Comparison of ENCODE assay signal across 36 cellular contexts in the genomic region with DNA sequence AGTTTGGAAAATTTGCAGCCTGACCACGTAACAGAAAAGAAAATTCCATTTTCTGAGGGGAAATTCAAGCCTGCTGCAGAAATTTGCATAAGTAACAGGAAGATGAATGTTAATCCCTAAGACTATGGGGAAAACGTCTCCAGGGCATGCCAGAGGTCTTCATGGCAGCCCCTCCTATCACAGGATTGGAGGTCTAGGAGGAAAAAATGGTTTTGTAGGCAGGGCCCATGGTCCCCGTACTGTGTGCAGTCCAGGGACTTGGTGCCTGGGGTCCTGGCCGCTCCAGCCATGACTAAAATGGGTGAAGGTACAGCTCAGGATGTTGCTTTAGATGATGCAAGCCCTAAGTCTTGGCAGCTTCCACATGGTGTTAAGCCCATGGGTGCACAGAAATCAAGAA.
DNase-seq lines count a peak whose midpoint lies in the region; ATAC-seq, FAIRE-seq and TF ChIP-seq lines count a peak whose summit lies in the region.
"Had no signal": no experiment of that assay in that cellular context is flagged by ENCODE, and none has a peak within 500 bp of the region (broad histone marks: within the 10 kb centered on the region; RNA-seq: fewer than 3 reads in every experiment).

No MANE protein-coding gene starts in this region.

- H3K79me2 ChIP-seq in K562 (ENCODE audit: control insufficient read depth, insufficient read depth, low read length): no peaks in the 10 kb centered on the region
- H3K79me2 ChIP-seq in neural progenitor cell (ENCODE audit: low read depth): no peaks in the 10 kb centered on the region

- H3K27me3 Mint-ChIP-seq in neural progenitor cell (ENCODE audit: insufficient read depth, low read depth): no peaks in the 10 kb centered on the region
- H3K27me3 Mint-ChIP-seq: B cell; CD4-positive, alpha-beta memory T cell; CD4-positive, alpha-beta T cell; CD4-positive, CD25-positive, alpha-beta regulatory T cell; CD8-positive, alpha-beta memory T cell had no signal

- H3K4me2 ChIP-seq in A549: no peak overlapping the region
- no peak overlapping the region for H3K4me2 ChIP-seq in K562 (ENCODE audit: insufficient read depth, low read length)
- H3K4me2 ChIP-seq in neural progenitor cell: no peak overlapping the region
- H3K4me2 ChIP-seq: BLaER1 had no signal

- H3K36me3 ChIP-seq in HEK293 (ENCODE audit: control insufficient read depth in 2 of 2, insufficient read depth in 1 of 2, low read length in 2 of 2): no peaks in the 10 kb centered on the region
- H3K36me3 ChIP-seq in K562 (ENCODE audit: control insufficient read depth, insufficient read depth, low read length): no peaks in the 10 kb centered on the region
- no peaks in the 10 kb centered on the region for H3K36me3 ChIP-seq in spleen
- no peaks in the 10 kb centered on the region for H3K36me3 ChIP-seq in neural progenitor cell
- H3K36me3 ChIP-seq: BE2C, BLaER1 had no signal

- TF ChIP-seq POLR2A in A549 (IDR thresholded peaks at IDR 0.05; ENCODE audit: low read length) (no peak), K562 (conservative IDR thresholded peaks at IDR 0.05) (no peak), spleen (IDR thresholded peaks at IDR 0.05) (no peak)

- no peak overlapping the region for H3K4me3 Mint-ChIP-seq in neural progenitor cell
- H3K4me3 Mint-ChIP-seq: B cell; CD14-positive monocyte; CD4-positive, alpha-beta memory T cell; CD4-positive, alpha-beta T cell; CD4-positive, CD25-positive, alpha-beta regulatory T cell; CD8-positive, alpha-beta memory T cell; CD8-positive, alpha-beta T cell had no signal

- WGBS in A549 (ENCODE audit: missing lambda C conversion rate): 65% methylated on average over 4 of the region's 4 CpGs
- 49% methylated on average over 4 of the region's 4 CpGs for WGBS in K562 (ENCODE audit: insufficient coverage, low coverage, missing lambda C conversion rate)
- 64 to 86% (median 78%) methylated on average over 4 of the region's 4 CpGs for WGBS in spleen, 5 donors

- H3K27me3 ChIP-seq in K562 (ENCODE audit: control insufficient read depth in 2 of 2, insufficient read depth in 2 of 2, low read length in 2 of 2) (no peaks in the 10 kb centered on the region), spleen (replicated peaks in 1 of 7) (no peaks in the 10 kb centered on the region), neural progenitor cell (no peaks in the 10 kb centered on the region)
- H3K27me3 ChIP-seq: BE2C; BLaER1; BLaER1 treated with 17β-estradiol and CSF1 and Interleukin-3, amounts not matched to agents 10 nM and 100 nM had no signal

- H3F3A ChIP-seq in neural progenitor cell (ENCODE audit: low read depth): no peaks in the 10 kb centered on the region

- TF ChIP-seq RAD21 in A549 (conservative IDR thresholded peaks at IDR 0.05 in 1 of 2, IDR thresholded peaks at IDR 0.05 in 1 of 2): no peak
- no peak for TF ChIP-seq RAD21 in K562 (CRISPR knock-in tag; conservative IDR thresholded peaks at IDR 0.05 in 1 of 2, IDR thresholded peaks at IDR 0.05 in 1 of 2)

- no peak overlapping the region for H3K27ac Mint-ChIP-seq in neural progenitor cell
- H3K27ac Mint-ChIP-seq: B cell; CD4-positive, alpha-beta memory T cell; CD4-positive, alpha-beta T cell; CD4-positive, CD25-positive, alpha-beta regulatory T cell; CD8-positive, alpha-beta memory T cell; CD8-positive, alpha-beta T cell had no signal

- TF ChIP-seq CTCF in A549 (IDR thresholded peaks at IDR 0.05) (no peak), HEK293 (tag by site-specific recombination; IDR thresholded peaks at IDR 0.05) (no peak), K562 (IDR thresholded peaks at IDR 0.05 in 2 of 3, conservative IDR thresholded peaks at IDR 0.05 in 1 of 3; ENCODE audit: insufficient read depth in 2 of 3, low read depth in 1 of 3, low read length in 3 of 3) (no peak), spleen (IDR thresholded peaks at IDR 0.05 in 8 of 11, conservative IDR thresholded peaks at IDR 0.05 in 3 of 11) (no peak), neural progenitor cell (IDR thresholded peaks at IDR 0.05) (no peak)

- H2AFZ ChIP-seq in K562 (ENCODE audit: low read depth, low read length) (no peak overlapping the region), neural progenitor cell (replicated peaks) (no peak overlapping the region)

- peaks cover 12% of the 10 kb centered on the region; the same call in 2 of the 3 replicates for H3K9me3 ChIP-seq in A549
- no peaks in the 10 kb centered on the region for H3K9me3 ChIP-seq in HEK293 (ENCODE audit: control insufficient read depth, insufficient read depth, low read depth, low read length)
- H3K9me3 ChIP-seq in K562 (replicated peaks; ENCODE audit: control insufficient read depth, insufficient read depth, low read depth, low read length): no peaks in the 10 kb centered on the region; the same call in 1 of the 2 replicates
- peaks cover 0 to 57% (median 35%) of the 10 kb centered on the region in 8 donors for H3K9me3 ChIP-seq in spleen
- no peaks in the 10 kb centered on the region for H3K9me3 ChIP-seq in neural progenitor cell (ENCODE audit: low read depth)
- H3K9me3 ChIP-seq: BE2C had no signal

- no peak overlapping the region for H3K4me3 ChIP-seq in A549
- H3K4me3 ChIP-seq in HEK293 (ENCODE audit: low read depth, low read length): no peak overlapping the region
- no peak overlapping the region for H3K4me3 ChIP-seq in K562
- H3K4me3 ChIP-seq in spleen: no peak overlapping the region
- H3K4me3 ChIP-seq in neural progenitor cell: no peak overlapping the region
- H3K4me3 ChIP-seq: BLaER1; BLaER1 treated with 17β-estradiol and CSF1 and Interleukin-3, amounts not matched to agents 10 nM and 100 nM had no signal

- H3K4me1 ChIP-seq in A549: no peaks in the 10 kb centered on the region
- H3K4me1 ChIP-seq in HEK293 (ENCODE audit: control insufficient read depth, insufficient read depth, low read length): no peaks in the 10 kb centered on the region
- no peaks in the 10 kb centered on the region for H3K4me1 ChIP-seq in K562 (replicated peaks in 1 of 2; ENCODE audit: control insufficient read depth in 2 of 2, insufficient read depth in 2 of 2, low read length in 2 of 2)
- no peaks in the 10 kb centered on the region for H3K4me1 ChIP-seq in spleen
- no peaks in the 10 kb centered on the region for H3K4me1 ChIP-seq in neural progenitor cell
- H3K4me1 ChIP-seq: BE2C, BLaER1, Caco-2 had no signal

- FAIRE-seq in A549 (lab: Jason Lieb, UNC) (no peak), K562 (lab: Jason Lieb, UNC) (no peak)
- FAIRE-seq: A204.1, D721Med had no signal

- peaks cover 5% of the 10 kb centered on the region for H3K36me3 Mint-ChIP-seq in neural progenitor cell
- H3K36me3 Mint-ChIP-seq: CD14-positive monocyte; CD4-positive, alpha-beta memory T cell; CD4-positive, CD25-positive, alpha-beta regulatory T cell; CD8-positive, alpha-beta memory T cell; CD8-positive, alpha-beta T cell had no signal

- no peak overlapping the region for H3K9ac ChIP-seq in K562 (ENCODE audit: insufficient read depth in 1 of 2, low read depth in 2 of 2, low read length in 2 of 2)
- H3K9ac ChIP-seq in neural progenitor cell: no peak overlapping the region
- H3K9ac ChIP-seq: BLaER1; BLaER1 treated with 17β-estradiol and CSF1 and Interleukin-3, amounts not matched to agents 10 nM and 100 nM had no signal

- H3K9me3 Mint-ChIP-seq in neural progenitor cell: peaks cover 44% of the 10 kb centered on the region

- BruUV-seq in K562 (replicated peaks; lab: Mats Ljungman, UMichigan): no TSS peak

- CTCF ChIA-PET in A549 (lab: Yijun Ruan, JAX): no interaction called here
- CTCF ChIA-PET in HEK293 (lab: Yijun Ruan, JAX): no interaction called here
- CTCF ChIA-PET in K562 (lab: Yijun Ruan, JAX; ENCODE audit: low intra/inter-chr PET ratio): no interaction called here

- in situ Hi-C loops in K562 (cut with MboI): no loop called here

- no peak for TF ChIP-seq EP300 in A549 (IDR thresholded peaks at IDR 0.05)
- no peak for TF ChIP-seq EP300 in K562 (IDR thresholded peaks at IDR 0.05; ENCODE audit: low read length)

- POLR2A ChIA-PET in A549 (lab: Yijun Ruan, JAX) (no interaction called here), HEK293 (lab: Yijun Ruan, JAX) (no interaction called here), K562 (lab: Yijun Ruan, JAX) (no interaction called here)

- ATAC-seq in A549 (no peak), K562 (no peak), GM19467 (IDR thresholded peaks at IDR 0.05; ENCODE audit: unreplicated experiment) (no peak)
- ATAC-seq: CD8-positive, alpha-beta T cell had no signal

- H4K20me1 ChIP-seq in K562 (replicated peaks; ENCODE audit: control insufficient read depth, insufficient read depth, low read length) (no peaks in the 10 kb centered on the region), neural progenitor cell (ENCODE audit: low read depth) (no peaks in the 10 kb centered on the region)
- H4K20me1 ChIP-seq: BLaER1; BLaER1 treated with 17β-estradiol and CSF1 and Interleukin-3, amounts not matched to agents 10 nM and 100 nM had no signal

- H3K9me1 ChIP-seq in K562 (ENCODE audit: control insufficient read depth, insufficient read depth, low read length): no peaks in the 10 kb centered on the region

- H3K27ac ChIP-seq in A549 (no peak overlapping the region), HEK293 (ENCODE audit: extremely low read depth, low read depth, low read length) (no peak overlapping the region), K562 (ENCODE audit: extremely low read depth, low read depth, low read length) (no peak overlapping the region), spleen (no peak overlapping the region), neural progenitor cell (no peak overlapping the region)
- H3K27ac ChIP-seq: 22Rv1, BLaER1, C4-2B had no signal

- H3K4me1 Mint-ChIP-seq in neural progenitor cell: peaks cover under 1% of the 10 kb centered on the region
- H3K4me1 Mint-ChIP-seq: B cell; CD14-positive monocyte; CD4-positive, alpha-beta memory T cell; CD4-positive, CD25-positive, alpha-beta regulatory T cell; CD8-positive, alpha-beta memory T cell had no signal

- DNase-seq in A549 (ENCODE audit: low read depth in 1 of 2, low spot score in 1 of 2) (no peak), K562 (ENCODE audit: extremely low read depth in 1 of 4, low spot score in 3 of 4) (no peak), spleen (peak; percentile 38), neural progenitor cell (ENCODE audit: low spot score) (no peak), DMS 273 (lab: John Stamatoyannopoulos, UW; ENCODE audit: unreplicated experiment) (no peak)
- no peak for DNase-seq in stimulated activated CD4-positive, alpha-beta T cell treated with anti-CD3 and anti-CD28 coated beads, Interleukin-4, amount 100 ng/mL, for 1 hour
- DNase-seq: 8988T; ACHN; AML-193; BE2C; C1 segment of cervical spinal cord; Caco-2; Calu3; CD4-positive, alpha-beta memory T cell; CD4-positive, alpha-beta T cell; CD4-positive, CD25-positive, alpha-beta regulatory T cell; CD8-positive, alpha-beta memory T cell; CD8-positive, alpha-beta T cell; COR-L47; DMS 273 treated with DMSO at 0.1 percent for 48 hours; DMS153; DMS53; DMS79; DMS79 treated with DMSO at 0.1 percent for 48 hours; DND-41; EL had no signal

- intact Hi-C loops in K562 (cut with micrococcal nuclease): no loop called here
- intact Hi-C loops in spleen (cut with DNase I; ENCODE audit: low total_unique reads): no loop called here

TF ChIP-seq in A549, 52 proteins besides CTCF, POLR2A, EP300 and RAD21 (continues in another document):
- peak; percentile 79 for TF ChIP-seq ZFP36 (IDR thresholded peaks at IDR 0.05; ENCODE audit: borderline replicate concordance, partially characterized antibody)

TF ChIP-seq in HEK293, 187 proteins besides CTCF, POLR2A, EP300 and RAD21 (continues in another document):
- TF ChIP-seq KLF1 (tag by site-specific recombination; IDR thresholded peaks at IDR 0.05): no peak

TF ChIP-seq in K562, 482 proteins besides CTCF, POLR2A, EP300 and RAD21 (continues in another document):
- no peak for TF ChIP-seq RFX1 (IDR thresholded peaks at IDR 0.05)
